7 cellular contexts compared by ENCODE assay signal in the genomic region with DNA sequence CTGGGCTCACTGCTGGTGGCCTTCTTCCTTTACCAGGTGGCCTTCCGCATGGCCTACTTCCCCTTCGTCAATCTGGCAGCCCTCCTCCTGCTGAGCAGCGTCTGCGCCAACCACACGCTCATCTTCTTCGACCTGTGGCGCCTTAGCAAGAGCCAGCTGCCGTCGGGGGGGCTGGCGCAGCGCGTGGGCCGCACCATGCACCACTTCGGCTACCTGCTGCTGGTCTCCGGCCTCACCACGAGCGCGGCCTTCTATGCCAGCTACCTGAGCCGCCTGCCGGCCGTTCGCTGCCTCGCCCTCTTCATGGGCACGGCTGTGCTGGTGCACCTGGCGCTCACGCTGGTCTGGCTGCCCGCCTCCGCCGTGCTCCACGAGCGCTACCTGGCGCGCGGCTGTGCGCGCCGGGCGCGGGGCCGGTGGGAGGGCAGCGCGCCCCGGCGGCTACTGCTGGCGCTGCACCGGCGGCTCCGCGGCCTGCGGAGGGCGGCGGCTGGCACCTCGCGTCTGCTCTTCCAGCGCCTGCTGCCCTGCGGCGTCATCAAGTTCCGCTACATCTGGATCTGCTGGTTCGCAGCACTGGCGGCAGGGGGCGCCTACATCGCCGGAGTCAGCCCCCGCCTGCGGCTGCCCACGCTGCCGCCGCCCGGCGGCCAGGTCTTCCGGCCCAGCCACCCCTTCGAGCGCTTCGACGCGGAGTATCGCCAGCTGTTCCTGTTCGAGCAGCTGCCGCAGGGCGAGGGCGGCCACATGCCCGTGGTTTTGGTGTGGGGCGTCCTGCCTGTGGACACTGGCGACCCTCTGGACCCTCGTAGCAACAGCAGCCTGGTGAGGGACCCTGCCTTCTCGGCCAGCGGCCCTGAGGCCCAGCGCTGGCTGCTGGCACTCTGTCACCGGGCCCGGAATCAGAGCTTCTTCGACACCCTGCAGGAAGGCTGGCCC. TPM values are rescaled to one million over a fixed set of nuclear protein-coding genes. Genes with fewer than 3 reads are reported as not detected.
DNase-seq lines count a peak whose midpoint lies in the region; ATAC-seq lines count a peak whose summit lies in the region.

No MANE protein-coding gene starts in this region.

- peaks cover 33% of the 10 kb centered on the region for H3K4me1 Mint-ChIP-seq in activated CD8-positive, alpha-beta T cell treated with anti-CD3 and anti-CD28 coated beads, Interleukin-2, amount 10 ng/mL, durations not matched to agents 7 days and 5 days (ENCODE audit: low read depth)
- H3K4me1 Mint-ChIP-seq in effector memory CD8-positive, alpha-beta T cell (ENCODE audit: low read depth in 2 of 2), result peaks cover 25 to 29% of the 10 kb centered on the region in 2 donors

- H3K36me3 Mint-ChIP-seq in activated CD8-positive, alpha-beta T cell treated with anti-CD3 and anti-CD28 coated beads, Interleukin-2, amount 10 ng/mL, durations not matched to agents 7 days and 5 days (ENCODE audit: low read depth), result no peaks in the 10 kb centered on the region
- no peaks in the 10 kb centered on the region for H3K36me3 Mint-ChIP-seq in effector memory CD8-positive, alpha-beta T cell (ENCODE audit: insufficient read depth)

- H3K4ac ChIP-seq in mesendoderm (ENCODE audit: low read depth, low read length), result peak overlapping the region; percentile 1

- no peak overlapping the region for H3K4me3 ChIP-seq in mesendoderm (ENCODE audit: low read length)

- no peaks in the 10 kb centered on the region for H3K79me2 ChIP-seq in mesendoderm (ENCODE audit: control insufficient read depth, insufficient read depth, low read length)

- H3K18ac ChIP-seq in mesendoderm (ENCODE audit: low read length), result no peak overlapping the region

- no peak overlapping the region for H2BK15ac ChIP-seq in mesendoderm (replicated peaks; ENCODE audit: low read depth)

- peak overlapping the region; percentile 85 for H3K27ac Mint-ChIP-seq in activated CD8-positive, alpha-beta T cell treated with anti-CD3 and anti-CD28 coated beads, Interleukin-2, amount 10 ng/mL, durations not matched to agents 7 days and 5 days
- H3K27ac Mint-ChIP-seq in effector memory CD8-positive, alpha-beta T cell, result peak overlapping the region; percentile 84 to 87

- no peak overlapping the region for H2BK5ac ChIP-seq in mesendoderm (ENCODE audit: low read length)

- no peak overlapping the region for H2AK5ac ChIP-seq in mesendoderm (ENCODE audit: low read length)

- peaks cover 2% of the 10 kb centered on the region for H3K4me1 ChIP-seq in mesendoderm (ENCODE audit: control insufficient read depth, low read depth, low read length)

- H4K8ac ChIP-seq in mesendoderm (ENCODE audit: low read depth, low read length), result no peak overlapping the region

- H3K36me3 ChIP-seq in mesendoderm (ENCODE audit: control insufficient read depth, insufficient read depth, low read length), result no peaks in the 10 kb centered on the region

- peak overlapping the region; percentile 86 for H3K23ac ChIP-seq in mesendoderm (ENCODE audit: low read length)

- CTCF ChIA-PET in activated CD8-positive, alpha-beta T cell treated with anti-CD3 and anti-CD28 coated beads, Interleukin-2, amount 10 ng/mL, durations not matched to agents 7 days and 5 days (lab: Charles Lee), result interaction anchor here (0.6 to 8.4 kb wide), 23 partner anchors 10 to 197 kb away, joined by 3 to 109 read pairs (median 5); a partner anchor contains a TSS

- peak; percentile 88 for ATAC-seq in GM18858 (IDR thresholded peaks at IDR 0.05; ENCODE audit: unreplicated experiment)
- ATAC-seq in HG03066 (IDR thresholded peaks at IDR 0.05; ENCODE audit: low read depth, unreplicated experiment), result peak; percentile 75
- peak; percentile 95 for ATAC-seq in activated CD8-positive, alpha-beta T cell treated with anti-CD3 and anti-CD28 coated beads, Interleukin-2, amount 10 ng/mL, durations not matched to agents 7 days and 5 days
- ATAC-seq in effector memory CD8-positive, alpha-beta T cell (replicated peaks), result peak; percentile 95

- H3K27ac ChIP-seq in mesendoderm (ENCODE audit: low read depth, low read length), result no peak overlapping the region

- DNase-seq in NCI-H748 (lab: John Stamatoyannopoulos, UW; ENCODE audit: unreplicated experiment) (peak; percentile 91), mesendoderm (peak; percentile 97)
- peak; percentile 91 for DNase-seq in activated CD8-positive, alpha-beta T cell treated with anti-CD3 and anti-CD28 coated beads, Interleukin-2, amount 10 ng/mL, durations not matched to agents 7 days and 5 days
- DNase-seq in effector memory CD8-positive, alpha-beta T cell, result peak; percentile 86 to 90 (median 86)
- peak; percentile 64 for DNase-seq in stimulated activated CD8-positive, alpha-beta memory T cell treated with anti-CD3 and anti-CD28 coated beads, Interleukin-12 subunit alpha, Interleukin-12 subunit beta, amount 100 ng/mL, for 24 hours (ENCODE audit: extremely low read depth)

- H3K4me3 Mint-ChIP-seq in activated CD8-positive, alpha-beta T cell treated with anti-CD3 and anti-CD28 coated beads, Interleukin-2, amount 10 ng/mL, durations not matched to agents 7 days and 5 days, result peak overlapping the region; percentile 77
- H3K4me3 Mint-ChIP-seq in effector memory CD8-positive, alpha-beta T cell, result peak overlapping the region; percentile 85 to 92

- H3K56ac ChIP-seq in mesendoderm (ENCODE audit: low read length), result peak overlapping the region; percentile 85

- WGBS in mesendoderm (ENCODE audit: extremely low coverage, insufficient coverage, low lambda C conversion rate), result no CpG with 5 or more reads among the region's 91 CpGs

- H4K5ac ChIP-seq in mesendoderm (ENCODE audit: low read length), result no peak overlapping the region

- no peaks in the 10 kb centered on the region for H3K27me3 ChIP-seq in mesendoderm (ENCODE audit: insufficient read depth, low read length, poor library complexity)

- peak overlapping the region; percentile 68 for H3K4me2 ChIP-seq in mesendoderm (ENCODE audit: low read length)

- no peaks in the 10 kb centered on the region for H3K9me3 Mint-ChIP-seq in activated CD8-positive, alpha-beta T cell treated with anti-CD3 and anti-CD28 coated beads, Interleukin-2, amount 10 ng/mL, durations not matched to agents 7 days and 5 days (ENCODE audit: insufficient read depth)
- no peaks in the 10 kb centered on the region for H3K9me3 Mint-ChIP-seq in effector memory CD8-positive, alpha-beta T cell

- H3K9ac ChIP-seq in mesendoderm (ENCODE audit: low read length), result peak overlapping the region; percentile 46

- no peak overlapping the region for H2BK120ac ChIP-seq in mesendoderm (ENCODE audit: low read depth, low read length)

- POLR2A ChIA-PET in activated CD8-positive, alpha-beta T cell treated with anti-CD3 and anti-CD28 coated beads, Interleukin-2, amount 10 ng/mL, durations not matched to agents 7 days and 5 days (lab: Charles Lee), result interaction anchor here (1.7 to 1.8 kb wide), 2 partner anchors 15 to 56 kb away, joined by 5 to 6 read pairs; a partner anchor contains a TSS

- H3K79me1 ChIP-seq in mesendoderm (ENCODE audit: low read length), result no peaks in the 10 kb centered on the region

- peaks cover 7% of the 10 kb centered on the region for H3K27me3 Mint-ChIP-seq in activated CD8-positive, alpha-beta T cell treated with anti-CD3 and anti-CD28 coated beads, Interleukin-2, amount 10 ng/mL, durations not matched to agents 7 days and 5 days (ENCODE audit: low read depth)
- no peaks in the 10 kb centered on the region for H3K27me3 Mint-ChIP-seq in effector memory CD8-positive, alpha-beta T cell

RNA-seq across cellular contexts. Expression of a gene that starts 9.9 kb away (rescaled TPM):
- 1 to 10 TPM in 1 of 2 experiments, under 1 TPM in 1; 0.82 to 2.6 TPM for total RNA-seq in activated CD8-positive, alpha-beta T cell treated with anti-CD3 and anti-CD28 coated beads, Interleukin-2, amount 10 ng/mL, durations not matched to agents 7 days and 5 days
- polyA plus RNA-seq in mesendoderm (2013, experiment 1 of 2), result 1.6 TPM
- polyA plus RNA-seq in mesendoderm (2013, experiment 2 of 2), result 1.1 TPM

RNA-seq across cellular contexts. Expression of a gene that starts 14.6 kb away (rescaled TPM):
- total RNA-seq in activated CD8-positive, alpha-beta T cell treated with anti-CD3 and anti-CD28 coated beads, Interleukin-2, amount 10 ng/mL, durations not matched to agents 7 days and 5 days, result 10 to 100 TPM; 71.1 to 74.1 TPM
- 59.1 TPM for polyA plus RNA-seq in mesendoderm (2013, experiment 1 of 2)
- 60.3 TPM for polyA plus RNA-seq in mesendoderm (2013, experiment 2 of 2)

RNA-seq across cellular contexts. Expression of a gene that starts 17.1 kb away (rescaled TPM):
- not detected for total RNA-seq in activated CD8-positive, alpha-beta T cell treated with anti-CD3 and anti-CD28 coated beads, Interleukin-2, amount 10 ng/mL, durations not matched to agents 7 days and 5 days
- not detected for polyA plus RNA-seq in mesendoderm (2013, experiment 1 of 2)
- polyA plus RNA-seq in mesendoderm (2013, experiment 2 of 2), result not detected

RNA-seq across cellular contexts. Expression of a gene that starts 27.2 kb away (rescaled TPM):
- total RNA-seq in activated CD8-positive, alpha-beta T cell treated with anti-CD3 and anti-CD28 coated beads, Interleukin-2, amount 10 ng/mL, durations not matched to agents 7 days and 5 days, result under 1 TPM; 0.76 to 0.84 TPM
- 0.44 TPM for polyA plus RNA-seq in mesendoderm (2013, experiment 1 of 2)
- 0.29 TPM for polyA plus RNA-seq in mesendoderm (2013, experiment 2 of 2)

RNA-seq across cellular contexts. Expression of a gene that starts 37.7 kb away (rescaled TPM):
- 10 to 100 TPM; 77.7 to 79.9 TPM for total RNA-seq in activated CD8-positive, alpha-beta T cell treated with anti-CD3 and anti-CD28 coated beads, Interleukin-2, amount 10 ng/mL, durations not matched to agents 7 days and 5 days
- polyA plus RNA-seq in mesendoderm (2013, experiment 1 of 2), result 29.0 TPM
- polyA plus RNA-seq in mesendoderm (2013, experiment 2 of 2), result 29.9 TPM
